1 cellular context compared by ENCODE assay signal in the genomic region with DNA sequence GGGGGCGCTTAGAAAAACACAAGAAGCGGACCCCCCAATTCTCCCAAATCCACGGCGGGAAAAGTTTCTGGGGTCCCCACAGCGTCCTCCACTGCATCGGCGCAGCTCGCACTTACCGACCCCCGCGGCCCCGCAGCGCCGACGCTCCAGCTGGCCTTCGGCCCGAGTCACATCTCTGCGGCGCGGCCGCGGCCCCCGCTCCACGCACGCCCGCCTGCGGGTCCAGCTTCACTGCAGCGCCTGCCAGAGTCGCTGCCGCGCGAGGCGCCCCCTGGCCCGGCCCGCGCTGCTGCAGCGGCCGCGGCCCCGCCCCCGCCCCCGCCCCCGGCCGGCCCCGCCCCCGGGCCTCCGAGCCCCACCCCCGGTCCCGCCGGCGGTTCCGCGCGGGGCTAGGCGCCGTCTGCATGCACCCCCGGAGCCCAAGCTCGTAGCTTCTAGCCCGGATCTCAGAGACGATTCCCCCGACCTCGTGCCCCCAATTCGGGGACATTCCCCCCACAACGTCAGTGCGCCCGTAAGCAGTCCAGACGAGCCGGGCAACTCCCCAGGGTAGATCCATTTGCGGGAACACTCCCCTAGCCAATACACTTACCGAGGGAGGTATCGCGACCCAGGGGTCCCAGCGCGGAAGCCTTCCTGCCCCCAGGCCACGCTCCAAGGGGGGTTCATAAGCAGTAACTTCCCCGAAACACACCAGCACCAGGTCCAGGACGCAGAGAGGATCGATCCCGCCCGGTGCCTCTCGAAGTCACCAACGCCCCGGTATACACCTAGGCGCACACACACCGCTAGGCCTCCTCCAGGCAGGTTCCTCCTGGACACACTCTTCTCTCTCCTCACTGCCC.
TF ChIP-seq lines count a peak whose summit lies in the region.

A gene with protein sequence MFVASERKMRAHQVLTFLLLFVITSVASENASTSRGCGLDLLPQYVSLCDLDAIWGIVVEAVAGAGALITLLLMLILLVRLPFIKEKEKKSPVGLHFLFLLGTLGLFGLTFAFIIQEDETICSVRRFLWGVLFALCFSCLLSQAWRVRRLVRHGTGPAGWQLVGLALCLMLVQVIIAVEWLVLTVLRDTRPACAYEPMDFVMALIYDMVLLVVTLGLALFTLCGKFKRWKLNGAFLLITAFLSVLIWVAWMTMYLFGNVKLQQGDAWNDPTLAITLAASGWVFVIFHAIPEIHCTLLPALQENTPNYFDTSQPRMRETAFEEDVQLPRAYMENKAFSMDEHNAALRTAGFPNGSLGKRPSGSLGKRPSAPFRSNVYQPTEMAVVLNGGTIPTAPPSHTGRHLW (minus strand): TSS at position 238 of the 845 bp plus-strand sequence. CDS start 12,003 bp downstream, outside the sequence.

TF ChIP-seq in HepG2, 621 proteins besides CTCF, POLR2A, EP300 and RAD21 (continued from another document and continues in another):
- TF ChIP-seq, protein P1, sequence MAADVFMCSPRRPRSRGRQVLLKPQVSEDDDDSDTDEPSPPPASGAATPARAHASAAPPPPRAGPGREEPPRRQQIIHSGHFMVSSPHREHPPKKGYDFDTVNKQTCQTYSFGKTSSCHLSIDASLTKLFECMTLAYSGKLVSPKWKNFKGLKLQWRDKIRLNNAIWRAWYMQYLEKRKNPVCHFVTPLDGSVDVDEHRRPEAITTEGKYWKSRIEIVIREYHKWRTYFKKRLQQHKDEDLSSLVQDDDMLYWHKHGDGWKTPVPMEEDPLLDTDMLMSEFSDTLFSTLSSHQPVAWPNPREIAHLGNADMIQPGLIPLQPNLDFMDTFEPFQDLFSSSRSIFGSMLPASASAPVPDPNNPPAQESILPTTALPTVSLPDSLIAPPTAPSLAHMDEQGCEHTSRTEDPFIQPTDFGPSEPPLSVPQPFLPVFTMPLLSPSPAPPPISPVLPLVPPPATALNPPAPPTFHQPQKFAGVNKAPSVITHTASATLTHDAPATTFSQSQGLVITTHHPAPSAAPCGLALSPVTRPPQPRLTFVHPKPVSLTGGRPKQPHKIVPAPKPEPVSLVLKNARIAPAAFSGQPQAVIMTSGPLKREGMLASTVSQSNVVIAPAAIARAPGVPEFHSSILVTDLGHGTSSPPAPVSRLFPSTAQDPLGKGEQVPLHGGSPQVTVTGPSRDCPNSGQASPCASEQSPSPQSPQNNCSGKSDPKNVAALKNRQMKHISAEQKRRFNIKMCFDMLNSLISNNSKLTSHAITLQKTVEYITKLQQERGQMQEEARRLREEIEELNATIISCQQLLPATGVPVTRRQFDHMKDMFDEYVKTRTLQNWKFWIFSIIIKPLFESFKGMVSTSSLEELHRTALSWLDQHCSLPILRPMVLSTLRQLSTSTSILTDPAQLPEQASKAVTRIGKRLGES (CRISPR knock-in tag; IDR thresholded peaks at IDR 0.05; ENCODE audit: borderline replicate concordance), result no peak
- TF ChIP-seq FOSL1 (CRISPR knock-in tag; IDR thresholded peaks at IDR 0.05; ENCODE audit: borderline replicate concordance) (no peak), NFKB2 (CRISPR knock-in tag; IDR thresholded peaks at IDR 0.05; ENCODE audit: borderline replicate concordance) (no peak), ZNF101 (CRISPR knock-in tag; IDR thresholded peaks at IDR 0.05; ENCODE audit: borderline replicate concordance, low read depth) (no peak), ZNF616 (CRISPR knock-in tag; IDR thresholded peaks at IDR 0.05; ENCODE audit: low read depth) (no peak), ZNF747 (CRISPR knock-in tag; IDR thresholded peaks at IDR 0.05; ENCODE audit: borderline replicate concordance) (peak; percentile 30; the same call in 1 of the 2 replicates), ZNF451 (CRISPR knock-in tag; IDR thresholded peaks at IDR 0.05) (0 out of 2 replicates have a peak, but pooled peaks have one; percentile 58), ZNF253 (CRISPR knock-in tag; IDR thresholded peaks at IDR 0.05; ENCODE audit: borderline replicate concordance) (no peak), ZFAT (CRISPR knock-in tag; conservative IDR thresholded peaks at IDR 0.05) (no peak), POLR2AphosphoS2 (IDR thresholded peaks at IDR 0.05; ENCODE audit: low read depth, low read length) (no peak), STAG1 (CRISPR knock-in tag; IDR thresholded peaks at IDR 0.05) (peak; percentile 53), ZNF292 (CRISPR knock-in tag; IDR thresholded peaks at IDR 0.05; ENCODE audit: borderline replicate concordance, low read depth) (no peak), KAT8 (CRISPR knock-in tag; IDR thresholded peaks at IDR 0.05) (no peak), TRIM24 (CRISPR knock-in tag; IDR thresholded peaks at IDR 0.05) (0 out of 2 replicates have a peak, but pooled peaks have one; percentile 3), ZNF776 (CRISPR knock-in tag; IDR thresholded peaks at IDR 0.05) (peak; percentile 56; the same call in 1 of the 2 replicates), ZFP82 (CRISPR knock-in tag; IDR thresholded peaks at IDR 0.05; ENCODE audit: borderline replicate concordance) (no peak), AGO2 (optimal IDR thresholded peaks at IDR 0.05; ENCODE audit: low read depth, low read length) (no peak), ZNF354B (CRISPR knock-in tag; IDR thresholded peaks at IDR 0.05) (no peak), MAZ (IDR thresholded peaks at IDR 0.05; ENCODE audit: borderline replicate concordance, low read depth, low read length) (no peak), MAZ (CRISPR knock-in tag; IDR thresholded peaks at IDR 0.05; ENCODE audit: low read depth) (peak; percentile 73), ZNF17 (CRISPR knock-in tag; IDR thresholded peaks at IDR 0.05) (no peak), FOXA3 (CRISPR knock-in tag; IDR thresholded peaks at IDR 0.05) (no peak), ZNF256 (CRISPR knock-in tag; conservative IDR thresholded peaks at IDR 0.05) (no peak), HHEX (CRISPR knock-in tag; IDR thresholded peaks at IDR 0.05) (no peak), NFKBIZ (CRISPR knock-in tag; IDR thresholded peaks at IDR 0.05) (no peak), ZNF33B (CRISPR knock-in tag; IDR thresholded peaks at IDR 0.05) (no peak), ZBTB42 (CRISPR knock-in tag; IDR thresholded peaks at IDR 0.05) (no peak), MAF1 (CRISPR knock-in tag; IDR thresholded peaks at IDR 0.05; ENCODE audit: borderline replicate concordance) (no peak), IRF2 (CRISPR knock-in tag; IDR thresholded peaks at IDR 0.05) (no peak), ZNF678 (CRISPR knock-in tag; IDR thresholded peaks at IDR 0.05) (no peak), NCOA1 (CRISPR knock-in tag; IDR thresholded peaks at IDR 0.05) (no peak), BRD4 (CRISPR knock-in tag; IDR thresholded peaks at IDR 0.05) (no peak), FOXC1 (CRISPR knock-in tag; IDR thresholded peaks at IDR 0.05; ENCODE audit: borderline replicate concordance) (no peak; the same call in 1 of the 2 replicates), KLF11 (CRISPR knock-in tag; IDR thresholded peaks at IDR 0.05) (no peak), ZNF790 (CRISPR knock-in tag; IDR thresholded peaks at IDR 0.05; ENCODE audit: borderline replicate concordance) (0 out of 2 replicates have a peak, but pooled peaks have one; percentile 55), YEATS4 (CRISPR knock-in tag; IDR thresholded peaks at IDR 0.05; ENCODE audit: borderline replicate concordance) (peak; percentile 52; the same call in 1 of the 2 replicates), HIVEP1 (CRISPR knock-in tag; IDR thresholded peaks at IDR 0.05) (peak; percentile 51; the same call in 1 of the 2 replicates), MEIS1 (CRISPR knock-in tag; IDR thresholded peaks at IDR 0.05; ENCODE audit: borderline replicate concordance) (0 out of 2 replicates have a peak, but pooled peaks have one; percentile 38), TBP (CRISPR knock-in tag; IDR thresholded peaks at IDR 0.05) (no peak), SRY (CRISPR knock-in tag; IDR thresholded peaks at IDR 0.05) (no peak)
- TF ChIP-seq, protein P2, sequence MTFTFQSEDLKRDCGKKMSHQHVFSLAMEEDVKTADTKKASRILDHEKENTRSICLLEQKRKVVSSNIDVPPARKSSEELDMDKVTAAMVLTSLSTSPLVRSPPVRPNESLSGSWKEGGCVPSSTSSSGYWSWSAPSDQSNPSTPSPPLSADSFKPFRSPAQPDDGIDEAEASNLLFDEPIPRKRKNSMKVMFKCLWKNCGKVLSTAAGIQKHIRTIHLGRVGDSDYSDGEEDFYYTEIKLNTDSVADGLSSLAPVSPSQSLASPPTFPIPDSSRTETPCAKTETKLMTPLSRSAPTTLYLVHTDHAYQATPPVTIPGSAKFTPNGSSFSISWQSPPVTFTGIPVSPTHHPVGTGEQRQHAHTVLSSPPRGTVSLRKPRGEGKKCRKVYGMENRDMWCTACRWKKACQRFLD (CRISPR knock-in tag; IDR thresholded peaks at IDR 0.05; ENCODE audit: borderline replicate concordance), result no peak
- TF ChIP-seq, protein P3, sequence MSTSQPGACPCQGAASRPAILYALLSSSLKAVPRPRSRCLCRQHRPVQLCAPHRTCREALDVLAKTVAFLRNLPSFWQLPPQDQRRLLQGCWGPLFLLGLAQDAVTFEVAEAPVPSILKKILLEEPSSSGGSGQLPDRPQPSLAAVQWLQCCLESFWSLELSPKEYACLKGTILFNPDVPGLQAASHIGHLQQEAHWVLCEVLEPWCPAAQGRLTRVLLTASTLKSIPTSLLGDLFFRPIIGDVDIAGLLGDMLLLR (CRISPR knock-in tag; IDR thresholded peaks at IDR 0.05), result no peak
- TF ChIP-seq, protein P4, sequence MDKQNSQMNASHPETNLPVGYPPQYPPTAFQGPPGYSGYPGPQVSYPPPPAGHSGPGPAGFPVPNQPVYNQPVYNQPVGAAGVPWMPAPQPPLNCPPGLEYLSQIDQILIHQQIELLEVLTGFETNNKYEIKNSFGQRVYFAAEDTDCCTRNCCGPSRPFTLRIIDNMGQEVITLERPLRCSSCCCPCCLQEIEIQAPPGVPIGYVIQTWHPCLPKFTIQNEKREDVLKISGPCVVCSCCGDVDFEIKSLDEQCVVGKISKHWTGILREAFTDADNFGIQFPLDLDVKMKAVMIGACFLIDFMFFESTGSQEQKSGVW (CRISPR knock-in tag; IDR thresholded peaks at IDR 0.05; ENCODE audit: borderline replicate concordance), result no peak
- TF ChIP-seq, protein P5, sequence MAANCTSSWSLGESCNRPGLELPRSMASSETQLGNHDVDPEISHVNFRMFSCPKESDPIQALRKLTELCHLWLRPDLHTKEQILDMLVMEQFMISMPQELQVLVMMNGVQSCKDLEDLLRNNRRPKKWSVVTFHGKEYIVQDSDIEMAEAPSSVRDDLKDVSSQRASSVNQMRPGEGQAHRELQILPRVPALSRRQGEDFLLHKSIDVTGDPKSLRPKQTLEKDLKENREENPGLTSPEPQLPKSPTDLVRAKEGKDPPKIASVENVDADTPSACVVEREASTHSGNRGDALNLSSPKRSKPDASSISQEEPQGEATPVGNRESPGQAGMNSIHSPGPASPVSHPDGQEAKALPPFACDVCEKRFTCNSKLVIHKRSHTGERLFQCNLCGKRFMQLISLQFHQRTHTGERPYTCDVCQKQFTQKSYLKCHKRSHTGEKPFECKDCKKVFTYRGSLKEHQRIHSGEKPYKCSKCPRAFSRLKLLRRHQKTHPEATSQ (CRISPR knock-in tag; IDR thresholded peaks at IDR 0.05; ENCODE audit: borderline replicate concordance), result no peak
- TF ChIP-seq, protein P6, sequence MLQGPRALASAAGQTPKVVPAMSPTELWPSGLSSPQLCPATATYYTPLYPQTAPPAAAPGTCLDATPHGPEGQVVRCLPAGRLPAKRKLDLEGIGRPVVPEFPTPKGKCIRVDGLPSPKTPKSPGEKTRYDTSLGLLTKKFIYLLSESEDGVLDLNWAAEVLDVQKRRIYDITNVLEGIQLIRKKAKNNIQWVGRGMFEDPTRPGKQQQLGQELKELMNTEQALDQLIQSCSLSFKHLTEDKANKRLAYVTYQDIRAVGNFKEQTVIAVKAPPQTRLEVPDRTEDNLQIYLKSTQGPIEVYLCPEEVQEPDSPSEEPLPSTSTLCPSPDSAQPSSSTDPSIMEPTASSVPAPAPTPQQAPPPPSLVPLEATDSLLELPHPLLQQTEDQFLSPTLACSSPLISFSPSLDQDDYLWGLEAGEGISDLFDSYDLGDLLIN (CRISPR knock-in tag; IDR thresholded peaks at IDR 0.05; ENCODE audit: borderline replicate concordance), result peak; percentile 61; the same call in 1 of the 2 replicates
- TF ChIP-seq, protein P7, sequence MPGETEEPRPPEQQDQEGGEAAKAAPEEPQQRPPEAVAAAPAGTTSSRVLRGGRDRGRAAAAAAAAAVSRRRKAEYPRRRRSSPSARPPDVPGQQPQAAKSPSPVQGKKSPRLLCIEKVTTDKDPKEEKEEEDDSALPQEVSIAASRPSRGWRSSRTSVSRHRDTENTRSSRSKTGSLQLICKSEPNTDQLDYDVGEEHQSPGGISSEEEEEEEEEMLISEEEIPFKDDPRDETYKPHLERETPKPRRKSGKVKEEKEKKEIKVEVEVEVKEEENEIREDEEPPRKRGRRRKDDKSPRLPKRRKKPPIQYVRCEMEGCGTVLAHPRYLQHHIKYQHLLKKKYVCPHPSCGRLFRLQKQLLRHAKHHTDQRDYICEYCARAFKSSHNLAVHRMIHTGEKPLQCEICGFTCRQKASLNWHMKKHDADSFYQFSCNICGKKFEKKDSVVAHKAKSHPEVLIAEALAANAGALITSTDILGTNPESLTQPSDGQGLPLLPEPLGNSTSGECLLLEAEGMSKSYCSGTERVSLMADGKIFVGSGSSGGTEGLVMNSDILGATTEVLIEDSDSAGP (CRISPR knock-in tag; IDR thresholded peaks at IDR 0.05; ENCODE audit: borderline replicate concordance), result no peak
- TF ChIP-seq, protein P8, sequence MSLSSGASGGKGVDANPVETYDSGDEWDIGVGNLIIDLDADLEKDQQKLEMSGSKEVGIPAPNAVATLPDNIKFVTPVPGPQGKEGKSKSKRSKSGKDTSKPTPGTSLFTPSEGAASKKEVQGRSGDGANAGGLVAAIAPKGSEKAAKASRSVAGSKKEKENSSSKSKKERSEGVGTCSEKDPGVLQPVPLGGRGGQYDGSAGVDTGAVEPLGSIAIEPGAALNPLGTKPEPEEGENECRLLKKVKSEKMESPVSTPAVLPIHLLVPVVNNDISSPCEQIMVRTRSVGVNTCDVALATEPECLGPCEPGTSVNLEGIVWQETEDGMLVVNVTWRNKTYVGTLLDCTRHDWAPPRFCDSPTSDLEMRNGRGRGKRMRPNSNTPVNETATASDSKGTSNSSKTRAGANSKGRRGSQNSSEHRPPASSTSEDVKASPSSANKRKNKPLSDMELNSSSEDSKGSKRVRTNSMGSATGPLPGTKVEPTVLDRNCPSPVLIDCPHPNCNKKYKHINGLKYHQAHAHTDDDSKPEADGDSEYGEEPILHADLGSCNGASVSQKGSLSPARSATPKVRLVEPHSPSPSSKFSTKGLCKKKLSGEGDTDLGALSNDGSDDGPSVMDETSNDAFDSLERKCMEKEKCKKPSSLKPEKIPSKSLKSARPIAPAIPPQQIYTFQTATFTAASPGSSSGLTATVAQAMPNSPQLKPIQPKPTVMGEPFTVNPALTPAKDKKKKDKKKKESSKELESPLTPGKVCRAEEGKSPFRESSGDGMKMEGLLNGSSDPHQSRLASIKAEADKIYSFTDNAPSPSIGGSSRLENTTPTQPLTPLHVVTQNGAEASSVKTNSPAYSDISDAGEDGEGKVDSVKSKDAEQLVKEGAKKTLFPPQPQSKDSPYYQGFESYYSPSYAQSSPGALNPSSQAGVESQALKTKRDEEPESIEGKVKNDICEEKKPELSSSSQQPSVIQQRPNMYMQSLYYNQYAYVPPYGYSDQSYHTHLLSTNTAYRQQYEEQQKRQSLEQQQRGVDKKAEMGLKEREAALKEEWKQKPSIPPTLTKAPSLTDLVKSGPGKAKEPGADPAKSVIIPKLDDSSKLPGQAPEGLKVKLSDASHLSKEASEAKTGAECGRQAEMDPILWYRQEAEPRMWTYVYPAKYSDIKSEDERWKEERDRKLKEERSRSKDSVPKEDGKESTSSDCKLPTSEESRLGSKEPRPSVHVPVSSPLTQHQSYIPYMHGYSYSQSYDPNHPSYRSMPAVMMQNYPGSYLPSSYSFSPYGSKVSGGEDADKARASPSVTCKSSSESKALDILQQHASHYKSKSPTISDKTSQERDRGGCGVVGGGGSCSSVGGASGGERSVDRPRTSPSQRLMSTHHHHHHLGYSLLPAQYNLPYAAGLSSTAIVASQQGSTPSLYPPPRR (CRISPR knock-in tag; IDR thresholded peaks at IDR 0.05; ENCODE audit: borderline replicate concordance), result no peak
